1 cellular context compared by ENCODE assay signal in the genomic region with DNA sequence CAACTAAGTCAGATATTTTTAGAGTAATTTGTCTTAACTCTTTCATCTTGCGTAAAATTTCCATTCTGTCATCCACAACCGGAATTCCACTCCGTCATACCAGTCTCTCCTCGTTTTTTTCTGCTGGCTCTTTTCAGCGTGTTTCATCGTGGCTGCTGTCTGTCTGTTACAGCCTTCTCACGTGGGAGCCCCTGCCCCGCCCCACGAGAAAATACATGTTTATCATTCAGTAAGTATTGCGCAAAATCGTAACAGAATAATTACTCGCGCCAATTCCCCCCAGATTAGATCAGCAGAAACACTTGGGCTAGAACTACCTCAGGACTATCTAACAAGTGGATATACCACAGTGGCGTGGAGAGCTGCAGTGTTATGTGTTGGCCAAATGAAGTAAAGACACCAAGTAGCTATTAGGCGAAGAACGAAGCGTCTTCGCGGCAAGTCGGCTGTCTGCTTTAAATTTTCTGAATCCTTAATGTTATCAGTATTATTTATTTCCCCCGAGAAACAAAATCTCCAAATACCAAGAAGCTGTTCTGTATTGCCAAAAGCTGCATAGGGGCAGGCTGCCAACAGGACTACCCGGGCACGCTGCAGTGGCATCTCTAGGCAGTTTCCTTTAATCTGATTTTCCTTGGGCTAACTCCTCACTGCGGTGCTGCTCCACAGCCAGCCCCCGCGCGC.
TF ChIP-seq lines count a peak whose summit lies in the region.

No MANE protein-coding gene starts in this region.

TF ChIP-seq in HepG2, 621 proteins besides CTCF, POLR2A, EP300 and RAD21 (continued from another document and continues in another):
- TF ChIP-seq, protein P1, sequence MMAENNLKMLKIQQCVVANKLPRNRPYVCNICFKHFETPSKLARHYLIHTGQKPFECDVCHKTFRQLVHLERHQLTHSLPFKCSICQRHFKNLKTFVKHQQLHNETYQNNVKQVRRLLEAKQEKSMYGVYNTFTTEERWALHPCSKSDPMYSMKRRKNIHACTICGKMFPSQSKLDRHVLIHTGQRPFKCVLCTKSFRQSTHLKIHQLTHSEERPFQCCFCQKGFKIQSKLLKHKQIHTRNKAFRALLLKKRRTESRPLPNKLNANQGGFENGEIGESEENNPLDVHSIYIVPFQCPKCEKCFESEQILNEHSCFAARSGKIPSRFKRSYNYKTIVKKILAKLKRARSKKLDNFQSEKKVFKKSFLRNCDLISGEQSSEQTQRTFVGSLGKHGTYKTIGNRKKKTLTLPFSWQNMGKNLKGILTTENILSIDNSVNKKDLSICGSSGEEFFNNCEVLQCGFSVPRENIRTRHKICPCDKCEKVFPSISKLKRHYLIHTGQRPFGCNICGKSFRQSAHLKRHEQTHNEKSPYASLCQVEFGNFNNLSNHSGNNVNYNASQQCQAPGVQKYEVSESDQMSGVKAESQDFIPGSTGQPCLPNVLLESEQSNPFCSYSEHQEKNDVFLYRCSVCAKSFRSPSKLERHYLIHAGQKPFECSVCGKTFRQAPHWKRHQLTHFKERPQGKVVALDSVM (CRISPR knock-in tag; IDR thresholded peaks at IDR 0.05) = no peak
- TF ChIP-seq SIX1 (CRISPR knock-in tag; IDR thresholded peaks at IDR 0.05; ENCODE audit: borderline replicate concordance) (no peak), NCOR1 (IDR thresholded peaks at IDR 0.05; ENCODE audit: borderline replicate concordance, low read length) (no peak), IKZF4 (CRISPR knock-in tag; IDR thresholded peaks at IDR 0.05; ENCODE audit: borderline replicate concordance, low read depth, not compliant biosample characterization) (no peak), NPAS2 (CRISPR knock-in tag; IDR thresholded peaks at IDR 0.05; ENCODE audit: borderline replicate concordance) (no peak), RNF2 (conservative IDR thresholded peaks at IDR 0.05; ENCODE audit: low read depth) (no peak), HOXA7 (CRISPR knock-in tag; IDR thresholded peaks at IDR 0.05) (no peak), CAMTA2 (CRISPR knock-in tag; IDR thresholded peaks at IDR 0.05; ENCODE audit: borderline replicate concordance) (no peak), FLYWCH1 (CRISPR knock-in tag; IDR thresholded peaks at IDR 0.05) (no peak), ZNF451 (CRISPR knock-in tag; IDR thresholded peaks at IDR 0.05) (no peak; the same call in 1 of the 2 replicates), ZMYM3 (CRISPR knock-in tag; IDR thresholded peaks at IDR 0.05) (no peak), ZNF569 (CRISPR knock-in tag; IDR thresholded peaks at IDR 0.05; ENCODE audit: borderline replicate concordance) (no peak), PRMT3 (CRISPR knock-in tag; IDR thresholded peaks at IDR 0.05; ENCODE audit: borderline replicate concordance, low read depth) (no peak), ZNF780A (CRISPR knock-in tag; IDR thresholded peaks at IDR 0.05) (no peak), KLF13 (CRISPR knock-in tag; IDR thresholded peaks at IDR 0.05) (no peak), CENPX (CRISPR knock-in tag; IDR thresholded peaks at IDR 0.05) (no peak), KLF16 (CRISPR knock-in tag; IDR thresholded peaks at IDR 0.05) (no peak; a peak in 1 of 4 replicates), MEF2D (CRISPR knock-in tag; IDR thresholded peaks at IDR 0.05) (no peak), YY1 (IDR thresholded peaks at IDR 0.05; ENCODE audit: insufficient read depth, insufficient replicate concordance, low read depth, low read length) (no peak), SOX6 (IDR thresholded peaks at IDR 0.05) (no peak), SOX6 (CRISPR knock-in tag; IDR thresholded peaks at IDR 0.05) (0 out of 2 replicates have a peak, but pooled peaks have one; percentile 7), PPARG (CRISPR knock-in tag; conservative IDR thresholded peaks at IDR 0.05) (no peak), ZSCAN29 (CRISPR knock-in tag; conservative IDR thresholded peaks at IDR 0.05) (no peak), CEBPG (CRISPR knock-in tag; IDR thresholded peaks at IDR 0.05) (peak; percentile 44), ZNF878 (CRISPR knock-in tag; IDR thresholded peaks at IDR 0.05) (0 out of 2 replicates have a peak, but pooled peaks have one; percentile 28), ZMYM2 (CRISPR knock-in tag; IDR thresholded peaks at IDR 0.05) (no peak), AHR (CRISPR knock-in tag; IDR thresholded peaks at IDR 0.05) (no peak), GFI1 (CRISPR knock-in tag; IDR thresholded peaks at IDR 0.05; ENCODE audit: borderline replicate concordance) (peak; percentile 65; the same call in 1 of the 2 replicates)
- TF ChIP-seq, protein P2, sequence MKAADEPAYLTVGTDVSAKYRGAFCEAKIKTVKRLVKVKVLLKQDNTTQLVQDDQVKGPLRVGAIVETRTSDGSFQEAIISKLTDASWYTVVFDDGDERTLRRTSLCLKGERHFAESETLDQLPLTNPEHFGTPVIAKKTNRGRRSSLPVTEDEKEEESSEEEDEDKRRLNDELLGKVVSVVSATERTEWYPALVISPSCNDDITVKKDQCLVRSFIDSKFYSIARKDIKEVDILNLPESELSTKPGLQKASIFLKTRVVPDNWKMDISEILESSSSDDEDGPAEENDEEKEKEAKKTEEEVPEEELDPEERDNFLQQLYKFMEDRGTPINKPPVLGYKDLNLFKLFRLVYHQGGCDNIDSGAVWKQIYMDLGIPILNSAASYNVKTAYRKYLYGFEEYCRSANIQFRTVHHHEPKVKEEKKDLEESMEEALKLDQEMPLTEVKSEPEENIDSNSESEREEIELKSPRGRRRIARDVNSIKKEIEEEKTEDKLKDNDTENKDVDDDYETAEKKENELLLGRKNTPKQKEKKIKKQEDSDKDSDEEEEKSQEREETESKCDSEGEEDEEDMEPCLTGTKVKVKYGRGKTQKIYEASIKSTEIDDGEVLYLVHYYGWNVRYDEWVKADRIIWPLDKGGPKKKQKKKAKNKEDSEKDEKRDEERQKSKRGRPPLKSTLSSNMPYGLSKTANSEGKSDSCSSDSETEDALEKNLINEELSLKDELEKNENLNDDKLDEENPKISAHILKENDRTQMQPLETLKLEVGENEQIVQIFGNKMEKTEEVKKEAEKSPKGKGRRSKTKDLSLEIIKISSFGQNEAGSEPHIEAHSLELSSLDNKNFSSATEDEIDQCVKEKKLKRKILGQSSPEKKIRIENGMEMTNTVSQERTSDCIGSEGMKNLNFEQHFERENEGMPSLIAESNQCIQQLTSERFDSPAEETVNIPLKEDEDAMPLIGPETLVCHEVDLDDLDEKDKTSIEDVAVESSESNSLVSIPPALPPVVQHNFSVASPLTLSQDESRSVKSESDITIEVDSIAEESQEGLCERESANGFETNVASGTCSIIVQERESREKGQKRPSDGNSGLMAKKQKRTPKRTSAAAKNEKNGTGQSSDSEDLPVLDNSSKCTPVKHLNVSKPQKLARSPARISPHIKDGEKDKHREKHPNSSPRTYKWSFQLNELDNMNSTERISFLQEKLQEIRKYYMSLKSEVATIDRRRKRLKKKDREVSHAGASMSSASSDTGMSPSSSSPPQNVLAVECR (CRISPR knock-in tag; IDR thresholded peaks at IDR 0.05; ENCODE audit: borderline replicate concordance) = no peak
- TF ChIP-seq, protein P3, sequence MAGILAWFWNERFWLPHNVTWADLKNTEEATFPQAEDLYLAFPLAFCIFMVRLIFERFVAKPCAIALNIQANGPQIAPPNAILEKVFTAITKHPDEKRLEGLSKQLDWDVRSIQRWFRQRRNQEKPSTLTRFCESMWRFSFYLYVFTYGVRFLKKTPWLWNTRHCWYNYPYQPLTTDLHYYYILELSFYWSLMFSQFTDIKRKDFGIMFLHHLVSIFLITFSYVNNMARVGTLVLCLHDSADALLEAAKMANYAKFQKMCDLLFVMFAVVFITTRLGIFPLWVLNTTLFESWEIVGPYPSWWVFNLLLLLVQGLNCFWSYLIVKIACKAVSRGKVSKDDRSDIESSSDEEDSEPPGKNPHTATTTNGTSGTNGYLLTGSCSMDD (CRISPR knock-in tag; IDR thresholded peaks at IDR 0.05) = no peak
- TF ChIP-seq, protein P4, sequence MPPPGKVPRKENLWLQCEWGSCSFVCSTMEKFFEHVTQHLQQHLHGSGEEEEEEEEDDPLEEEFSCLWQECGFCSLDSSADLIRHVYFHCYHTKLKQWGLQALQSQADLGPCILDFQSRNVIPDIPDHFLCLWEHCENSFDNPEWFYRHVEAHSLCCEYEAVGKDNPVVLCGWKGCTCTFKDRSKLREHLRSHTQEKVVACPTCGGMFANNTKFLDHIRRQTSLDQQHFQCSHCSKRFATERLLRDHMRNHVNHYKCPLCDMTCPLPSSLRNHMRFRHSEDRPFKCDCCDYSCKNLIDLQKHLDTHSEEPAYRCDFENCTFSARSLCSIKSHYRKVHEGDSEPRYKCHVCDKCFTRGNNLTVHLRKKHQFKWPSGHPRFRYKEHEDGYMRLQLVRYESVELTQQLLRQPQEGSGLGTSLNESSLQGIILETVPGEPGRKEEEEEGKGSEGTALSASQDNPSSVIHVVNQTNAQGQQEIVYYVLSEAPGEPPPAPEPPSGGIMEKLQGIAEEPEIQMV (CRISPR knock-in tag; IDR thresholded peaks at IDR 0.05; ENCODE audit: low read depth) = no peak; the same call in 1 of the 2 replicates
- TF ChIP-seq, protein P5, sequence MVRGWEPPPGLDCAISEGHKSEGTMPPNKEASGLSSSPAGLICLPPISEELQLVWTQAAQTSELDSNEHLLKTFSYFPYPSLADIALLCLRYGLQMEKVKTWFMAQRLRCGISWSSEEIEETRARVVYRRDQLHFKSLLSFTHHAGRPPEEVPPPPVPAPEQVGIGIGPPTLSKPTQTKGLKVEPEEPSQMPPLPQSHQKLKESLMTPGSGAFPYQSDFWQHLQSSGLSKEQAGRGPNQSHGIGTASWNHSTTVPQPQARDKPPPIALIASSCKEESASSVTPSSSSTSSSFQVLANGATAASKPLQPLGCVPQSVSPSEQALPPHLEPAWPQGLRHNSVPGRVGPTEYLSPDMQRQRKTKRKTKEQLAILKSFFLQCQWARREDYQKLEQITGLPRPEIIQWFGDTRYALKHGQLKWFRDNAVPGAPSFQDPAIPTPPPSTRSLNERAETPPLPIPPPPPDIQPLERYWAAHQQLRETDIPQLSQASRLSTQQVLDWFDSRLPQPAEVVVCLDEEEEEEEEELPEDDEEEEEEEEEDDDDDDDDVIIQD (CRISPR knock-in tag; IDR thresholded peaks at IDR 0.05; ENCODE audit: low read depth) = no peak
- TF ChIP-seq, protein P6, sequence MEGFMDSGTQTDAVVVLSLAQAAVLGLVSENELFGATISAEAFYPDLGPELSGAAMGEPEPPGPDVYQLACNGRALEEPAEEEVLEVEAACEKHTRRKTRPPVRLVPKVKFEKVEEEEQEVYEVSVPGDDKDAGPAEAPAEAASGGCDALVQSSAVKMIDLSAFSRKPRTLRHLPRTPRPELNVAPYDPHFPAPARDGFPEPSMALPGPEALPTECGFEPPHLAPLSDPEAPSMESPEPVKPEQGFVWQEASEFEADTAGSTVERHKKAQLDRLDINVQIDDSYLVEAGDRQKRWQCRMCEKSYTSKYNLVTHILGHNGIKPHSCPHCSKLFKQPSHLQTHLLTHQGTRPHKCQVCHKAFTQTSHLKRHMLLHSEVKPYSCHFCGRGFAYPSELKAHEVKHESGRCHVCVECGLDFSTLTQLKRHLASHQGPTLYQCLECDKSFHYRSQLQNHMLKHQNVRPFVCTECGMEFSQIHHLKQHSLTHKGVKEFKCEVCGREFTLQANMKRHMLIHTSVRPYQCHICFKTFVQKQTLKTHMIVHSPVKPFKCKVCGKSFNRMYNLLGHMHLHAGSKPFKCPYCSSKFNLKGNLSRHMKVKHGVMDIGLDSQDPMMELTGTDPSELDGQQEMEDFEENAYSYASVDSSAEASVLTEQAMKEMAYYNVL (CRISPR knock-in tag; IDR thresholded peaks at IDR 0.05; ENCODE audit: borderline replicate concordance) = peak; percentile 6; the same call in 1 of the 2 replicates
- TF ChIP-seq, protein P7, sequence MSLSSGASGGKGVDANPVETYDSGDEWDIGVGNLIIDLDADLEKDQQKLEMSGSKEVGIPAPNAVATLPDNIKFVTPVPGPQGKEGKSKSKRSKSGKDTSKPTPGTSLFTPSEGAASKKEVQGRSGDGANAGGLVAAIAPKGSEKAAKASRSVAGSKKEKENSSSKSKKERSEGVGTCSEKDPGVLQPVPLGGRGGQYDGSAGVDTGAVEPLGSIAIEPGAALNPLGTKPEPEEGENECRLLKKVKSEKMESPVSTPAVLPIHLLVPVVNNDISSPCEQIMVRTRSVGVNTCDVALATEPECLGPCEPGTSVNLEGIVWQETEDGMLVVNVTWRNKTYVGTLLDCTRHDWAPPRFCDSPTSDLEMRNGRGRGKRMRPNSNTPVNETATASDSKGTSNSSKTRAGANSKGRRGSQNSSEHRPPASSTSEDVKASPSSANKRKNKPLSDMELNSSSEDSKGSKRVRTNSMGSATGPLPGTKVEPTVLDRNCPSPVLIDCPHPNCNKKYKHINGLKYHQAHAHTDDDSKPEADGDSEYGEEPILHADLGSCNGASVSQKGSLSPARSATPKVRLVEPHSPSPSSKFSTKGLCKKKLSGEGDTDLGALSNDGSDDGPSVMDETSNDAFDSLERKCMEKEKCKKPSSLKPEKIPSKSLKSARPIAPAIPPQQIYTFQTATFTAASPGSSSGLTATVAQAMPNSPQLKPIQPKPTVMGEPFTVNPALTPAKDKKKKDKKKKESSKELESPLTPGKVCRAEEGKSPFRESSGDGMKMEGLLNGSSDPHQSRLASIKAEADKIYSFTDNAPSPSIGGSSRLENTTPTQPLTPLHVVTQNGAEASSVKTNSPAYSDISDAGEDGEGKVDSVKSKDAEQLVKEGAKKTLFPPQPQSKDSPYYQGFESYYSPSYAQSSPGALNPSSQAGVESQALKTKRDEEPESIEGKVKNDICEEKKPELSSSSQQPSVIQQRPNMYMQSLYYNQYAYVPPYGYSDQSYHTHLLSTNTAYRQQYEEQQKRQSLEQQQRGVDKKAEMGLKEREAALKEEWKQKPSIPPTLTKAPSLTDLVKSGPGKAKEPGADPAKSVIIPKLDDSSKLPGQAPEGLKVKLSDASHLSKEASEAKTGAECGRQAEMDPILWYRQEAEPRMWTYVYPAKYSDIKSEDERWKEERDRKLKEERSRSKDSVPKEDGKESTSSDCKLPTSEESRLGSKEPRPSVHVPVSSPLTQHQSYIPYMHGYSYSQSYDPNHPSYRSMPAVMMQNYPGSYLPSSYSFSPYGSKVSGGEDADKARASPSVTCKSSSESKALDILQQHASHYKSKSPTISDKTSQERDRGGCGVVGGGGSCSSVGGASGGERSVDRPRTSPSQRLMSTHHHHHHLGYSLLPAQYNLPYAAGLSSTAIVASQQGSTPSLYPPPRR (CRISPR knock-in tag; IDR thresholded peaks at IDR 0.05; ENCODE audit: borderline replicate concordance) = no peak
- TF ChIP-seq, protein P8, sequence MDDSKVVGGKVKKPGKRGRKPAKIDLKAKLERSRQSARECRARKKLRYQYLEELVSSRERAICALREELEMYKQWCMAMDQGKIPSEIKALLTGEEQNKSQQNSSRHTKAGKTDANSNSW (CRISPR knock-in tag; IDR thresholded peaks at IDR 0.05; ENCODE audit: borderline replicate concordance) = no peak
- TF ChIP-seq, protein P9, sequence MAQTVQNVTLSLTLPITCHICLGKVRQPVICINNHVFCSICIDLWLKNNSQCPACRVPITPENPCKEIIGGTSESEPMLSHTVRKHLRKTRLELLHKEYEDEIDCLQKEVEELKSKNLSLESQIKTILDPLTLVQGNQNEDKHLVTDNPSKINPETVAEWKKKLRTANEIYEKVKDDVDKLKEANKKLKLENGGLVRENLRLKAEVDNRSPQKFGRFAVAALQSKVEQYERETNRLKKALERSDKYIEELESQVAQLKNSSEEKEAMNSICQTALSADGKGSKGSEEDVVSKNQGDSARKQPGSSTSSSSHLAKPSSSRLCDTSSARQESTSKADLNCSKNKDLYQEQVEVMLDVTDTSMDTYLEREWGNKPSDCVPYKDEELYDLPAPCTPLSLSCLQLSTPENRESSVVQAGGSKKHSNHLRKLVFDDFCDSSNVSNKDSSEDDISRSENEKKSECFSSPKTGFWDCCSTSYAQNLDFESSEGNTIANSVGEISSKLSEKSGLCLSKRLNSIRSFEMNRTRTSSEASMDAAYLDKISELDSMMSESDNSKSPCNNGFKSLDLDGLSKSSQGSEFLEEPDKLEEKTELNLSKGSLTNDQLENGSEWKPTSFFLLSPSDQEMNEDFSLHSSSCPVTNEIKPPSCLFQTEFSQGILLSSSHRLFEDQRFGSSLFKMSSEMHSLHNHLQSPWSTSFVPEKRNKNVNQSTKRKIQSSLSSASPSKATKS (CRISPR knock-in tag; IDR thresholded peaks at IDR 0.05) = no peak
